8 cellular contexts compared by ENCODE assay signal in genomic region chr3:136075218-136075808, GRCh38.
DNase-seq lines count a peak whose midpoint lies in the region; ATAC-seq lines count a peak whose summit lies in the region.

No MANE protein-coding gene starts in this region.

- ATAC-seq in left cardiac atrium = peak; percentile 61 to 73
- no peak for ATAC-seq in GM18498 (IDR thresholded peaks at IDR 0.05; ENCODE audit: unreplicated experiment)

- intact Hi-C loops in left cardiac atrium (cut with DNase I) = loop anchor here in 1 of 2 donors (5.0 kb wide), 3 partner anchors 177 to 937 kb away; partner anchors contain the start of gene PCCB

- DNase-seq in NCI-H524 (lab: John Stamatoyannopoulos, UW) (peak; percentile 73 to 85), NCI-H524 treated with DMSO at 0.1 percent for 48 hours (lab: John Stamatoyannopoulos, UW) (no peak), NCI-H146 treated with DMSO at 0.1 percent for 48 hours (lab: John Stamatoyannopoulos, UW; ENCODE audit: unreplicated experiment) (peak; percentile 71), T-helper 2 cell (peak; percentile 11 to 73 (median 51)), amniotic stem cell (lab: John Stamatoyannopoulos, UW) (peak; percentile 64), left cardiac atrium (peak; percentile 65), retina (peak; percentile 52)
